ENCODE assay signal across 23 cellular contexts in the genomic region with DNA sequence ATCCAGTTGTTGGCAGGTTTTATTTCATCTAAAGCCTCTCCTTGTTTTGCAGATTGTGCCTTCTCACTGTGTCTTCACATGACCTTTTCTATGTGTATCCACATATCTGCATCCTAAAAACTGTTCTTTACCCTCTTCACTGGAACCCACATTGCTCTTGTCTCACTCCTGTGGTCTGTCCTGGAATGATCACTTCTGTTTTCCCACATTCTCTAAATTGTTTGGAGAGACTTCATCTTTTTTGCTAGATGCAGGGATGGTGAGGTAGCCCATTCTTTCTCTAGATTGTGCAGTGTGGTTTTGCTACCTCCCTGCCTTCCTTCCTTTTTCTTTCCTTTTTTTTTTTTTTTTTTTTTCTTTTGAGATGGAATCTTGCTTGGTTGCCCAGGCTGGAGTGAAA.
"Had no signal": no experiment of that assay in that cellular context is flagged by ENCODE, and none has a peak within 500 bp of the region (broad histone marks: within the 10 kb centered on the region; RNA-seq: fewer than 3 reads in every experiment).

No MANE protein-coding gene starts in this region.

- H3K4me3 ChIP-seq: adrenal gland, body of pancreas, cardiac muscle cell, left lung, lung, spleen had no signal

- H3K27me3 Mint-ChIP-seq: activated CD4-positive, alpha-beta T cell treated with anti-CD3 and anti-CD28 coated beads for 36 hours; activated naive CD8-positive, alpha-beta T cell; activated T-cell treated with anti-CD3 and anti-CD28 coated beads, Interleukin-2, amount 50 U/mL, for 24 hours; activated T-helper 17 cell treated with anti-CD3 and anti-CD28 coated beads, Interleukin-2, amount 50 U/mL, for 72 hours had no signal

- H3K27me3 ChIP-seq: adrenal gland, body of pancreas, cardiac muscle cell, foreskin keratinocyte, left lung, spleen had no signal

- H3K4me1 ChIP-seq: adrenal gland, body of pancreas, foreskin keratinocyte, left lung, spleen had no signal

- H3K4me3 Mint-ChIP-seq: activated CD4-positive, alpha-beta T cell treated with anti-CD3 and anti-CD28 coated beads for 36 hours; activated naive CD8-positive, alpha-beta T cell; activated T-cell treated with anti-CD3 and anti-CD28 coated beads, Interleukin-2, amount 50 U/mL, for 24 hours; activated T-helper 17 cell treated with anti-CD3 and anti-CD28 coated beads, Interleukin-2, amount 50 U/mL, for 72 hours; immature natural killer cell; natural killer cell; WTC11 had no signal

- H3K36me3 Mint-ChIP-seq: activated naive CD8-positive, alpha-beta T cell; immature natural killer cell had no signal

- DNase-seq: activated CD4-positive, alpha-beta T cell treated with anti-CD3 and anti-CD28 coated beads for 36 hours; activated CD4-positive, alpha-beta T cell treated with anti-CD3 and anti-CD28 coated beads, Interleukin-2, amount 50 U/mL, for 4 hours; activated CD8-positive, alpha-beta memory T cell treated with anti-CD3 and anti-CD28 coated beads for 24 hours; activated CD8-positive, alpha-beta memory T cell treated with anti-CD3 and anti-CD28 coated beads, Interleukin-2, amount 50 U/mL, for 4 hours; activated naive CD4-positive, alpha-beta T cell; activated T-cell treated with anti-CD3 and anti-CD28 coated beads, Interleukin-2, amount 50 U/mL, for 24 hours; adrenal gland; body of pancreas; erythroblast; foreskin keratinocyte; immature natural killer cell; left lung; natural killer cell; retina; spleen; stimulated activated CD4-positive, alpha-beta T cell treated with anti-CD3 and anti-CD28 coated beads, Interleukin-4, amount 100 ng/mL, for 1 hour; stimulated activated naive CD4-positive, alpha-beta T cell treated with Interleukin-2 at 50 U/mL for 16 hours; T-helper 1 cell had no signal

- H3K36me3 ChIP-seq: adrenal gland, cardiac muscle cell, left lung, spleen had no signal

- H3K27ac ChIP-seq: adrenal gland, body of pancreas, cardiac muscle cell, foreskin keratinocyte, left lung, spleen had no signal

- H3K27ac Mint-ChIP-seq: activated CD4-positive, alpha-beta T cell treated with anti-CD3 and anti-CD28 coated beads for 36 hours; activated naive CD8-positive, alpha-beta T cell; activated T-cell treated with anti-CD3 and anti-CD28 coated beads, Interleukin-2, amount 50 U/mL, for 24 hours; activated T-helper 17 cell treated with anti-CD3 and anti-CD28 coated beads, Interleukin-2, amount 50 U/mL, for 72 hours; immature natural killer cell; natural killer cell; WTC11 had no signal

- ATAC-seq: activated CD4-positive, alpha-beta T cell treated with anti-CD3 and anti-CD28 coated beads for 36 hours; activated T-helper 17 cell treated with anti-CD3 and anti-CD28 coated beads, Interleukin-2, amount 50 U/mL, for 72 hours; body of pancreas; foreskin keratinocyte; left lung; natural killer cell; WTC11 had no signal

- H3K9me3 ChIP-seq: adrenal gland, body of pancreas had no signal

- H3K4me1 Mint-ChIP-seq: activated CD4-positive, alpha-beta T cell treated with anti-CD3 and anti-CD28 coated beads for 36 hours; activated T-helper 17 cell treated with anti-CD3 and anti-CD28 coated beads, Interleukin-2, amount 50 U/mL, for 72 hours; immature natural killer cell; natural killer cell; WTC11 had no signal
